Comparison of ENCODE assay signal across 18 cellular contexts in genomic region chrX:154711264-154711663, GRCh38. TPM values are rescaled to one million over a fixed set of nuclear protein-coding genes. Genes with fewer than 3 reads are reported as not detected.
A peak's percentile ranks its signal among the peaks of the same experiment; 100 is the strongest.
DNase-seq lines count a peak whose midpoint lies in the region; ATAC-seq and TF ChIP-seq lines count a peak whose summit lies in the region.
"Had no signal": no experiment of that assay in that cellular context is flagged by ENCODE, and none has a peak within 500 bp of the region (broad histone marks: within the 10 kb centered on the region; RNA-seq: fewer than 3 reads in every experiment).

No MANE protein-coding gene starts in this region.

- CTCF ChIA-PET in T-cell (lab: Charles Lee) = no interaction called here

- no peak for ATAC-seq in CD4-positive, CD25-positive, alpha-beta regulatory T cell (ENCODE audit: low read depth in 2 of 2)
- ATAC-seq in T-cell (replicated peaks in 1 of 4) (no peak), GM19467 (IDR thresholded peaks at IDR 0.05; ENCODE audit: unreplicated experiment) (no peak)
- no peak for ATAC-seq in central memory CD8-positive, alpha-beta T cell (replicated peaks; ENCODE audit: extremely low read depth, poor library complexity, severe bottlenecking)
- ATAC-seq: K562 had no signal

- H3K27ac ChIP-seq in CD4-positive, CD25-positive, alpha-beta regulatory T cell (ENCODE audit: insufficient read depth, low read length, poor library complexity, severe bottlenecking) = no peak overlapping the region
- H3K27ac ChIP-seq: BLaER1 treated with 17β-estradiol and CSF1 and Interleukin-3, amounts not matched to agents 10 nM and 100 nM; HL-60; SJCRH30 had no signal

- intact Hi-C loops in CD14-positive monocyte (cut with micrococcal nuclease) = loop anchor here in 1 of 2 donors (5.0 kb wide), 1 partner anchor 36 kb away; no protein-coding TSS in a partner anchor

- no peak for TF ChIP-seq CTCF in CD14-positive monocyte (IDR thresholded peaks at IDR 0.05)

- H3K9me3 ChIP-seq in CD4-positive, CD25-positive, alpha-beta regulatory T cell (ENCODE audit: control insufficient read depth in 2 of 2, low read length in 2 of 2) = no peaks in the 10 kb centered on the region
- H3K9me3 ChIP-seq: SJCRH30 had no signal

- peak overlapping the region in 4 of 7 donors; percentile 5 to 78 (median 39) for H3K27ac Mint-ChIP-seq in CD14-positive monocyte
- peak overlapping the region in 2 of 3 donors; percentile 10 to 63 for H3K27ac Mint-ChIP-seq in CD4-positive, CD25-positive, alpha-beta regulatory T cell
- peak overlapping the region; percentile 91 for H3K27ac Mint-ChIP-seq in T-cell
- peak overlapping the region; percentile 74 for H3K27ac Mint-ChIP-seq in central memory CD8-positive, alpha-beta T cell (ENCODE audit: low read depth)

- POLR2A ChIA-PET in T-cell (lab: Charles Lee) = no interaction called here

- H3K27me3 ChIP-seq in CD4-positive, CD25-positive, alpha-beta regulatory T cell (ENCODE audit: control insufficient read depth, insufficient read depth, low read length) = no peaks in the 10 kb centered on the region
- H3K27me3 ChIP-seq: SJCRH30 had no signal

- DNase-seq in CD14-positive monocyte (ENCODE audit: low spot score) (no peak), T-cell (no peak), iPS-NIHi11 (ENCODE audit: low spot score) (no peak), HPDE6-E6E7 (ENCODE audit: extremely low spot score) (no peak)
- no peak for DNase-seq in CD4-positive, CD25-positive, alpha-beta regulatory T cell
- no peak for DNase-seq in central memory CD8-positive, alpha-beta T cell (ENCODE audit: low spot score in 2 of 2)
- DNase-seq: DMS79, GOT3, NCI-H1436 treated with DMSO at 0.1 percent for 48 hours, NCI-H2081, NCI-H2227 treated with DMSO at 0.1 percent for 48 hours, NCI-H526, SJCRH30 had no signal

- H3K36me3 Mint-ChIP-seq in CD14-positive monocyte = peaks cover 47 to 48% of the 10 kb centered on the region in 2 donors
- H3K36me3 Mint-ChIP-seq in CD4-positive, CD25-positive, alpha-beta regulatory T cell = peaks cover 5% of the 10 kb centered on the region
- peaks cover 24% of the 10 kb centered on the region for H3K36me3 Mint-ChIP-seq in T-cell
- peaks cover 36% of the 10 kb centered on the region for H3K36me3 Mint-ChIP-seq in central memory CD8-positive, alpha-beta T cell (ENCODE audit: insufficient read depth)

- H3K9me3 Mint-ChIP-seq in CD14-positive monocyte (peaks cover 3 to 8% (median 4%) of the 10 kb centered on the region in 7 donors), T-cell (no peaks in the 10 kb centered on the region)
- peaks cover 0 to 1% (median 0%) of the 10 kb centered on the region in 7 donors for H3K9me3 Mint-ChIP-seq in CD4-positive, CD25-positive, alpha-beta regulatory T cell
- no peaks in the 10 kb centered on the region for H3K9me3 Mint-ChIP-seq in central memory CD8-positive, alpha-beta T cell

- H3K27me3 Mint-ChIP-seq in CD14-positive monocyte (ENCODE audit: low read depth in 3 of 3) (peaks cover 0 to 7% (median 0%) of the 10 kb centered on the region in 3 donors), T-cell (no peaks in the 10 kb centered on the region)
- no peaks in the 10 kb centered on the region for H3K27me3 Mint-ChIP-seq in CD4-positive, CD25-positive, alpha-beta regulatory T cell
- no peaks in the 10 kb centered on the region for H3K27me3 Mint-ChIP-seq in central memory CD8-positive, alpha-beta T cell

- H3K4me3 Mint-ChIP-seq in CD14-positive monocyte = no peak overlapping the region
- H3K4me3 Mint-ChIP-seq in CD4-positive, CD25-positive, alpha-beta regulatory T cell = no peak overlapping the region
- H3K4me3 Mint-ChIP-seq in T-cell = no peak overlapping the region
- H3K4me3 Mint-ChIP-seq in central memory CD8-positive, alpha-beta T cell = peak overlapping the region; percentile 43

- no peak overlapping the region for H3K4me3 ChIP-seq in CD4-positive, CD25-positive, alpha-beta regulatory T cell (ENCODE audit: low read depth, low read length)
- H3K4me3 ChIP-seq: BLaER1 treated with 17β-estradiol and CSF1 and Interleukin-3, amounts not matched to agents 10 nM and 100 nM; K562; SJCRH30 had no signal

- no peaks in the 10 kb centered on the region for H3K36me3 ChIP-seq in CD4-positive, CD25-positive, alpha-beta regulatory T cell (ENCODE audit: control insufficient read depth, insufficient read depth, low read length)
- H3K36me3 ChIP-seq: SJCRH30 had no signal

- H3K4me1 Mint-ChIP-seq in CD14-positive monocyte (peaks cover 38% of the 10 kb centered on the region), T-cell (peaks cover 24 to 46% (median 32%) of the 10 kb centered on the region in 3 donors)
- H3K4me1 Mint-ChIP-seq in CD4-positive, CD25-positive, alpha-beta regulatory T cell = peaks cover 11 to 25% (median 17%) of the 10 kb centered on the region in 4 donors
- peaks cover 33% of the 10 kb centered on the region for H3K4me1 Mint-ChIP-seq in central memory CD8-positive, alpha-beta T cell

- peaks cover 9% of the 10 kb centered on the region for H3K4me1 ChIP-seq in CD4-positive, CD25-positive, alpha-beta regulatory T cell (ENCODE audit: control insufficient read depth, insufficient read depth, low read length, poor library complexity, severe bottlenecking)
- H3K4me1 ChIP-seq: SJCRH30 had no signal

RNA-seq across cellular contexts. Expression of gene GAB3, which starts 39.6 kb away (rescaled TPM):
- 1 to 10 TPM; 6.2 to 9.5 TPM for polyA plus RNA-seq in CD14-positive monocyte
- total RNA-seq in CD4-positive, CD25-positive, alpha-beta regulatory T cell = 6.0 TPM
- 1 to 10 TPM in 1 of 4 donors, under 1 TPM in 3; 0.07 to 1.5 (median 0.55) TPM for polyA plus RNA-seq in CD4-positive, CD25-positive, alpha-beta regulatory T cell
- total RNA-seq in T-cell = 10 to 100 TPM in 4 of 5 donors, 1 to 10 TPM in 1; 9.1 to 26.2 (median 18.4) TPM
- total RNA-seq: G401, SJCRH30 had no signal

RNA-seq across cellular contexts. Expression of gene DKC1, which starts 51.4 kb away (rescaled TPM):
- 10 to 100 TPM; 14.1 to 17.0 TPM for polyA plus RNA-seq in CD14-positive monocyte
- total RNA-seq in CD4-positive, CD25-positive, alpha-beta regulatory T cell = 55.0 TPM
- polyA plus RNA-seq in CD4-positive, CD25-positive, alpha-beta regulatory T cell = 10 to 100 TPM; 28.3 to 44.8 (median 38.0) TPM
- total RNA-seq in T-cell = 10 to 100 TPM; 56.5 to 63.2 (median 58.5) TPM

RNA-seq across cellular contexts. Expression of gene CTAG2, which starts 57.9 kb away (rescaled TPM):
- not detected for polyA plus RNA-seq in CD14-positive monocyte
- not detected for total RNA-seq in CD4-positive, CD25-positive, alpha-beta regulatory T cell
- polyA plus RNA-seq in CD4-positive, CD25-positive, alpha-beta regulatory T cell = not detected
- 1 to 10 TPM in 1 of 5 donors, not detected in 4; 3.4 TPM for total RNA-seq in T-cell
- total RNA-seq: G401 had no signal

Comparison
In these comparisons a context has a peak if more than half of its experiments do, and no peak if none do; other contexts are left out.
1. H3K27ac Mint-ChIP-seq: peak in every context shown above with its lines; median percentile 91 in T-cell; 74 in central memory CD8-positive, alpha-beta T cell; 39 in CD14-positive monocyte; 36 in CD4-positive, CD25-positive, alpha-beta regulatory T cell.